ENCODE assay signal across 32 cellular contexts in the genomic region with DNA sequence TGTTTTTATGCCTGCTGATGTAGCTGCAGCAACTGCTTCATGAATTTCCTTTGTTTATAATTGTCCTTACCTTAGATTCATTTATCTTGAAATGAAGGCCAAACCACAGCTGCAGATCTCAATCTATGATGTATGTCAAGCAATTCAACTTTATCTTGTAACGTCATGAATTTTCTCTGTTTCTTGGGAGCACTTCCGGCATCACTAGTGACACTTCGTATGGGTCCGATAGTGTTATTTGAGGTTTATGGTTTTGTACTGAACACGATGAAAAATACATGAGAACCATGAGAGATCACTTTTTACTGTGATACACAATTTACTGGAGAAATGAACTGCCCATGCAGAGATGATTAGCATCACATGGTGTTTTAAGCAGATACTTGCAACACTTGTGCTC.
"Had no signal": no experiment of that assay in that cellular context is flagged by ENCODE, and none has a peak within 500 bp of the region (broad histone marks: within the 10 kb centered on the region; RNA-seq: fewer than 3 reads in every experiment).

No MANE protein-coding gene starts in this region.

- H3K4me3 Mint-ChIP-seq: activated B cell treated with CpG ODN at 0.5 μM for 24 hours; activated CD8-positive, alpha-beta T cell treated with anti-CD3 and anti-CD28 coated beads for 36 hours; activated naive CD8-positive, alpha-beta T cell; activated T-cell treated with anti-CD3 and anti-CD28 coated beads, Interleukin-2, amount 50 U/mL, for 4 hours; activated T-helper 17 cell treated with anti-CD3 and anti-CD28 coated beads, Interleukin-2, amount 50 U/mL, for 72 hours; brain; mesothelial cell of epicardium; naive B cell; neural progenitor cell; stimulated activated naive B cell treated with anti-CD40 and anti-IgM and Interleukin-4, amounts not matched to agents 10 μg/mL and 1 μg/mL and 100 μg/mL, for 72 hours; T-helper 17 cell had no signal

- H3K4me3 ChIP-seq: cardiac muscle cell, colonic mucosa, dorsolateral prefrontal cortex, gastroesophageal sphincter, neural progenitor cell, psoas muscle, right atrium auricular region, smooth muscle cell, stomach, thyroid gland, upper lobe of left lung had no signal

- H3K27ac Mint-ChIP-seq: activated B cell treated with CpG ODN at 0.5 μM for 24 hours; activated CD8-positive, alpha-beta T cell treated with anti-CD3 and anti-CD28 coated beads for 36 hours; activated naive CD8-positive, alpha-beta T cell; activated T-helper 17 cell treated with anti-CD3 and anti-CD28 coated beads, Interleukin-2, amount 50 U/mL, for 72 hours; brain; mesothelial cell of epicardium; naive B cell; neural progenitor cell; stimulated activated naive B cell treated with anti-CD40 and anti-IgM and Interleukin-4, amounts not matched to agents 10 μg/mL and 1 μg/mL and 100 μg/mL, for 72 hours; T-helper 17 cell had no signal

- DNase-seq: activated B cell treated with CpG ODN at 0.5 μM for 24 hours; activated CD4-positive, alpha-beta T cell treated with anti-CD3 and anti-CD28 coated beads, Interleukin-2, amount 50 U/mL, for 1 hour; activated CD8-positive, alpha-beta T cell treated with anti-CD3 and anti-CD28 coated beads for 36 hours; activated T-cell treated with anti-CD3 and anti-CD28 coated beads, Interleukin-2, amount 50 U/mL, for 4 hours; aorta; cerebellar nuclear complex; colonic mucosa; dorsolateral prefrontal cortex; effector memory CD4-positive, alpha-beta T cell; hippocampal formation; left cardiac atrium; mammary epithelial cell; naive B cell; occipital lobe; psoas muscle; stimulated activated CD4-positive, alpha-beta T cell treated with anti-CD3 and anti-CD28 coated beads, Interleukin-2, amount 100 ng/mL, for 24 hours; stimulated activated naive B cell treated with anti-CD40 and anti-IgM and Interleukin-4, amounts not matched to agents 10 μg/mL and 1 μg/mL and 100 μg/mL, for 72 hours; stomach; T-helper 17 cell; T1000; thyroid gland; upper lobe of left lung had no signal

- H3K27me3 Mint-ChIP-seq: activated B cell treated with CpG ODN at 0.5 μM for 24 hours; activated CD8-positive, alpha-beta T cell treated with anti-CD3 and anti-CD28 coated beads for 36 hours; activated naive CD8-positive, alpha-beta T cell; activated T-helper 17 cell treated with anti-CD3 and anti-CD28 coated beads, Interleukin-2, amount 50 U/mL, for 72 hours; brain; naive B cell; stimulated activated naive B cell treated with anti-CD40 and anti-IgM and Interleukin-4, amounts not matched to agents 10 μg/mL and 1 μg/mL and 100 μg/mL, for 72 hours; T-helper 17 cell had no signal

- H3K27me3 ChIP-seq: cardiac muscle cell, colonic mucosa, dorsolateral prefrontal cortex, gastroesophageal sphincter, neural progenitor cell, right atrium auricular region, stomach, thyroid gland, upper lobe of left lung had no signal

- H3K27ac ChIP-seq: cardiac muscle cell, colonic mucosa, dorsolateral prefrontal cortex, gastroesophageal sphincter, neural progenitor cell, parathyroid adenoma, psoas muscle, right atrium auricular region, stomach, thyroid gland, upper lobe of left lung had no signal

- H3K9me3 ChIP-seq: colonic mucosa, gastroesophageal sphincter, psoas muscle, right atrium auricular region, stomach, thyroid gland, upper lobe of left lung had no signal

- H3K4me1 Mint-ChIP-seq: activated B cell treated with CpG ODN at 0.5 μM for 24 hours; activated T-helper 17 cell treated with anti-CD3 and anti-CD28 coated beads, Interleukin-2, amount 50 U/mL, for 72 hours; mesothelial cell of epicardium; naive B cell; stimulated activated naive B cell treated with anti-CD40 and anti-IgM and Interleukin-4, amounts not matched to agents 10 μg/mL and 1 μg/mL and 100 μg/mL, for 72 hours had no signal

- H3K36me3 ChIP-seq: cardiac muscle cell, colonic mucosa, gastroesophageal sphincter, neural progenitor cell, right atrium auricular region, stomach, thyroid gland, upper lobe of left lung had no signal

- ATAC-seq: activated CD8-positive, alpha-beta T cell treated with anti-CD3 and anti-CD28 coated beads for 36 hours; activated T-cell treated with anti-CD3 and anti-CD28 coated beads, Interleukin-2, amount 50 U/mL, for 4 hours; activated T-helper 17 cell treated with anti-CD3 and anti-CD28 coated beads, Interleukin-2, amount 50 U/mL, for 72 hours; gastroesophageal sphincter; left cardiac atrium; psoas muscle; stimulated activated naive B cell treated with anti-CD40 and anti-IgM and Interleukin-4, amounts not matched to agents 10 μg/mL and 1 μg/mL and 100 μg/mL, for 72 hours; T-helper 17 cell had no signal

- H3K4me1 ChIP-seq: colonic mucosa, gastroesophageal sphincter, parathyroid adenoma, psoas muscle, right atrium auricular region, stomach, thyroid gland, upper lobe of left lung had no signal

- H3K9me3 Mint-ChIP-seq: activated B cell treated with CpG ODN at 0.5 μM for 24 hours; activated CD8-positive, alpha-beta T cell treated with anti-CD3 and anti-CD28 coated beads for 36 hours; activated T-cell treated with anti-CD3 and anti-CD28 coated beads, Interleukin-2, amount 50 U/mL, for 4 hours; activated T-helper 17 cell treated with anti-CD3 and anti-CD28 coated beads, Interleukin-2, amount 50 U/mL, for 72 hours; stimulated activated naive B cell treated with anti-CD40 and anti-IgM and Interleukin-4, amounts not matched to agents 10 μg/mL and 1 μg/mL and 100 μg/mL, for 72 hours had no signal

- H3K36me3 Mint-ChIP-seq: naive B cell had no signal
